In the genomic region with DNA sequence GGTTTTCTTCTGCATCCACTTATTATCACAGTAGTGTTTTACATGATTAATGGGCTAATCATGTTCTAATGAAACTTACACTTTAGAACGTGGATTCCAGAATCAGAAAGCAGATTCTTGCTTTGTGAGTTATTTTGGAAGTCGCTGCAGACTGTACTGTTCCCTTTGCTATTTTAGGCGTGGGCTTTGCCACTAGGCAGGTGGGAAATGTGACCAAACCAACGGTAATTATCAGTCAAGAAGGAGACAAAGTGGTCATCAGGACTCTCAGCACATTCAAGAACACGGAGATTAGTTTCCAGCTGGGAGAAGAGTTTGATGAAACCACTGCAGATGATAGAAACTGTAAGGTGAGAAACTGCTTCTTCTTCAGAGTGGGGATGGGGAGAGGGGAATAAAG, we compare ENCODE assay signal across 21 cellular contexts. TPM values are rescaled to one million over a fixed set of nuclear protein-coding genes. Genes with fewer than 3 reads are reported as not detected.
"Had no signal": no experiment of that assay in that cellular context is flagged by ENCODE, and none has a peak within 500 bp of the region (broad histone marks: within the 10 kb centered on the region; RNA-seq: fewer than 3 reads in every experiment).

No MANE protein-coding gene starts in this region.

- DNase-seq: activated CD4-positive, alpha-beta T cell treated with anti-CD3 and anti-CD28 coated beads for 1 hour; activated CD4-positive, alpha-beta T cell treated with anti-CD3 and anti-CD28 coated beads, Interleukin-2, amount 50 U/mL, for 4 hours; activated gamma-delta T cell; erythroblast; kidney; left lung; stimulated activated CD4-positive, alpha-beta T cell treated with anti-CD3 and anti-CD28 coated beads, Interleukin-4, amount 100 ng/mL, for 24 hours; stomach; T-helper 2 cell; testis had no signal

- H3K4me3 ChIP-seq: left lung, smooth muscle cell, stomach, testis had no signal

- H3K36me3 Mint-ChIP-seq: activated naive CD4-positive, alpha-beta T cell treated with anti-CD3 and anti-CD28 coated beads, Interleukin-2, amount 50 U/mL, for 24 hours; stimulated activated effector memory CD8-positive, alpha-beta T cell treated with anti-CD3 and anti-CD28 coated beads, Interleukin-12 subunit alpha, Interleukin-12 subunit beta, amount 100 ng/mL, for 72 hours; type B pancreatic cell had no signal

- H3K4me1 Mint-ChIP-seq: activated naive CD4-positive, alpha-beta T cell treated with anti-CD3 and anti-CD28 coated beads, Interleukin-2, amount 50 U/mL, for 24 hours; stimulated activated effector memory CD8-positive, alpha-beta T cell treated with anti-CD3 and anti-CD28 coated beads, Interleukin-12 subunit alpha, Interleukin-12 subunit beta, amount 100 ng/mL, for 72 hours had no signal

- H3K9me3 ChIP-seq: left lung, stomach, testis had no signal

- H2AFZ ChIP-seq: parathyroid adenoma had no signal

- H3K27me3 ChIP-seq: testis had no signal

- H3K27ac ChIP-seq: left lung, parathyroid adenoma, stomach, testis, VCaP had no signal

- H3K27me3 Mint-ChIP-seq: type B pancreatic cell had no signal

- ATAC-seq: left lung; sciatic nerve; stimulated activated effector memory CD8-positive, alpha-beta T cell treated with anti-CD3 and anti-CD28 coated beads, Interleukin-12 subunit alpha, Interleukin-12 subunit beta, amount 100 ng/mL, for 72 hours had no signal

- H3K36me3 ChIP-seq: left lung, stomach had no signal

- H3K79me2 ChIP-seq: parathyroid adenoma had no signal

- H3K4me3 Mint-ChIP-seq: activated naive CD4-positive, alpha-beta T cell treated with anti-CD3 and anti-CD28 coated beads, Interleukin-2, amount 50 U/mL, for 24 hours; stimulated activated effector memory CD8-positive, alpha-beta T cell treated with anti-CD3 and anti-CD28 coated beads, Interleukin-12 subunit alpha, Interleukin-12 subunit beta, amount 100 ng/mL, for 72 hours had no signal

- H3K27ac Mint-ChIP-seq: activated naive CD4-positive, alpha-beta T cell treated with anti-CD3 and anti-CD28 coated beads, Interleukin-2, amount 50 U/mL, for 24 hours; stimulated activated effector memory CD8-positive, alpha-beta T cell treated with anti-CD3 and anti-CD28 coated beads, Interleukin-12 subunit alpha, Interleukin-12 subunit beta, amount 100 ng/mL, for 72 hours; type B pancreatic cell had no signal

- H3K4me1 ChIP-seq: left lung, parathyroid adenoma, stomach, testis had no signal

- H3K9ac ChIP-seq: parathyroid adenoma had no signal

RNA-seq across cellular contexts. Expression of a gene that starts 0.6 kb away (rescaled TPM):
- total RNA-seq: activated CD8-positive, alpha-beta memory T cell treated with anti-CD3 and anti-CD28 coated beads for 36 hours; cardiac septum; kidney; left lung; lung microvascular endothelial cell; myocyte; sciatic nerve; smooth muscle cell; testis had no signal
- polyA plus RNA-seq: smooth muscle cell, stomach had no signal
